Comparison of ENCODE assay signal across 35 cellular contexts in genomic region chr9:11709567-11709966, GRCh38.
"Had no signal": no experiment of that assay in that cellular context is flagged by ENCODE, and none has a peak within 500 bp of the region (broad histone marks: within the 10 kb centered on the region; RNA-seq: fewer than 3 reads in every experiment).

No MANE protein-coding gene starts in this region.

- DNase-seq: activated effector memory CD4-positive, alpha-beta T cell treated with anti-CD3 and anti-CD28 coated beads, Interleukin-2, amount 50 U/mL, for 16 hours; activated effector memory CD4-positive, alpha-beta T cell treated with Interleukin-2 at 50 U/mL for 16 hours; activated gamma-delta T cell; activated gamma-delta T cell treated with Interleukin-2 at 50 U/mL for 16 hours; activated naive CD4-positive, alpha-beta T cell; activated naive CD4-positive, alpha-beta T cell treated with anti-CD3 and anti-CD28 coated beads for 36 hours; activated naive CD4-positive, alpha-beta T cell treated with anti-CD3 and anti-CD28 coated beads, Interleukin-2, amount 10 ng/mL, durations not matched to agents 7 days and 5 days; activated naive CD4-positive, alpha-beta T cell treated with anti-CD3 and anti-CD28 coated beads, Interleukin-2, amount 50 U/mL, for 16 hours; activated naive CD4-positive, alpha-beta T cell treated with Interleukin-2 at 50 U/mL for 16 hours; activated naive CD8-positive, alpha-beta T cell treated with anti-CD3 and anti-CD28 coated beads for 36 hours; activated naive CD8-positive, alpha-beta T cell treated with anti-CD3 and anti-CD28 coated beads, Interleukin-2, amount 10 ng/mL, durations not matched to agents 7 days and 5 days; activated naive CD8-positive, alpha-beta T cell treated with anti-CD3 and anti-CD28 coated beads, Interleukin-2, amount 50 U/mL, for 24 hours; activated T-cell treated with anti-CD3 and anti-CD28 coated beads for 4 hours; activated T-cell treated with anti-CD3 and anti-CD28 coated beads, Interleukin-2, amount 50 U/mL, for 1 hour; activated T-cell treated with anti-CD3 and anti-CD28 coated beads, Interleukin-2, amount 50 U/mL, for 24 hours; activated T-cell treated with anti-CD3 and anti-CD28 coated beads, Interleukin-2, amount 50 U/mL, for 4 hours; activated T-cell treated with anti-CD3 and anti-CD28 coated beads, Interleukin-2, amount 50 U/mL, for 48 hours; activated T-cell treated with anti-CD3 and anti-CD28 coated beads, Interleukin-2, amount 50 U/mL, for 72 hours; adrenal gland; amniotic stem cell; amygdala; anterior cingulate cortex; aorta; body of pancreas; brain microvascular endothelial cell; caudate nucleus; central memory CD4-positive, alpha-beta T cell; cerebellar nuclear complex had no signal

- H3K4me1 ChIP-seq: adrenal gland, ascending aorta, body of pancreas, breast epithelium had no signal

- H3K4me3 ChIP-seq: adrenal gland, ascending aorta, body of pancreas, breast epithelium, cardiac muscle cell had no signal

- H3K36me3 ChIP-seq: adrenal gland, ascending aorta, brain microvascular endothelial cell, breast epithelium, cardiac muscle cell had no signal

- H3K27me3 ChIP-seq: adrenal gland, ascending aorta, body of pancreas, brain microvascular endothelial cell, breast epithelium, cardiac muscle cell had no signal

- H3K9me3 ChIP-seq: adrenal gland, ascending aorta, body of pancreas, breast epithelium had no signal

- ATAC-seq: activated naive CD4-positive, alpha-beta T cell treated with anti-CD3 and anti-CD28 coated beads, Interleukin-2, amount 50 U/mL, for 72 hours; activated naive CD8-positive, alpha-beta T cell treated with anti-CD3 and anti-CD28 coated beads, Interleukin-2, amount 50 U/mL, for 24 hours; activated T-cell treated with anti-CD3 and anti-CD28 coated beads, Interleukin-2, amount 50 U/mL, for 4 hours; activated T-cell treated with anti-CD3 and anti-CD28 coated beads, Interleukin-2, amount 50 U/mL, for 72 hours; activated T-helper 17 cell treated with anti-CD3 and anti-CD28 coated beads, Interleukin-2, amount 50 U/mL, for 72 hours; body of pancreas had no signal

- FAIRE-seq: astrocyte, bronchial epithelial cell had no signal

- H3K27ac ChIP-seq: adrenal gland, ascending aorta, body of pancreas, brain microvascular endothelial cell, breast epithelium, cardiac muscle cell had no signal
